8 cellular contexts compared by ENCODE assay signal in genomic region chr2:170771049-170771937, GRCh38. TPM values are rescaled to one million over a fixed set of nuclear protein-coding genes. Genes with fewer than 3 reads are reported as not detected.
A peak's percentile ranks its signal among the peaks of the same experiment; 100 is the strongest.
DNase-seq lines count a peak whose midpoint lies in the region; ATAC-seq and TF ChIP-seq lines count a peak whose summit lies in the region.

No MANE protein-coding gene starts in this region.

- H3K4me1 Mint-ChIP-seq in endodermal cell (peaks cover 33% of the 10 kb centered on the region), naive B cell (peaks cover 6 to 13% (median 10%) of the 10 kb centered on the region in 3 donors), type B pancreatic cell (ENCODE audit: unreplicated experiment) (no peaks in the 10 kb centered on the region)

- no peaks in the 10 kb centered on the region for H3K27me3 ChIP-seq in endodermal cell (ENCODE audit: control insufficient read depth, insufficient read depth, low read length, poor library complexity, severe bottlenecking)

- peaks cover 12% of the 10 kb centered on the region for H3K36me3 Mint-ChIP-seq in endodermal cell (ENCODE audit: low read depth)
- H3K36me3 Mint-ChIP-seq in naive B cell: no peaks in the 10 kb centered on the region
- no peaks in the 10 kb centered on the region for H3K36me3 Mint-ChIP-seq in type B pancreatic cell

- H3K27ac Mint-ChIP-seq in endodermal cell (peak overlapping the region; percentile 70), naive B cell (peak overlapping the region in 1 of 6 donors; percentile 51), type B pancreatic cell (peak overlapping the region; percentile 54)

- H3K9me3 ChIP-seq in endodermal cell (ENCODE audit: control insufficient read depth, low read length): no peaks in the 10 kb centered on the region

- TF ChIP-seq CTCF in WI38 (IDR thresholded peaks at IDR 0.05; ENCODE audit: low read depth, low read length): no peak
- TF ChIP-seq CTCF in endodermal cell (conservative IDR thresholded peaks at IDR 0.05): no peak
- no peak for TF ChIP-seq CTCF in type B pancreatic cell (conservative IDR thresholded peaks at IDR 0.05)

- WGBS in endodermal cell (ENCODE audit: insufficient coverage in 1 of 2, insufficient read length in 1 of 2), 2 experiments: 0 to 2% methylated on average over 11 to 51 of the region's 51 CpGs

- no peak overlapping the region for H3K27ac ChIP-seq in endodermal cell (ENCODE audit: low read depth, low read length)

- H3K4me1 ChIP-seq in endodermal cell (ENCODE audit: control insufficient read depth, insufficient read depth, low read length): peaks cover 4% of the 10 kb centered on the region

- DNase-seq in DMS153 treated with DMSO at 0.1 percent for 48 hours (lab: John Stamatoyannopoulos, UW; ENCODE audit: unreplicated experiment) (peak; percentile 54), HS-5 (ENCODE audit: low read depth) (peak; percentile 23), endodermal cell (peak; percentile 86), naive B cell (peak; percentile 31), type B pancreatic cell (ENCODE audit: extremely low spot score, unreplicated experiment) (peak; percentile 72), ureter (ENCODE audit: low spot score) (no peak)

- H3K4me3 Mint-ChIP-seq in endodermal cell: peak overlapping the region; percentile 83
- peak overlapping the region; percentile 80 to 90 (median 86) for H3K4me3 Mint-ChIP-seq in naive B cell
- H3K4me3 Mint-ChIP-seq in type B pancreatic cell: peak overlapping the region; percentile 90

- H3K9me3 Mint-ChIP-seq in endodermal cell (peaks cover 1% of the 10 kb centered on the region), naive B cell (no peaks in the 10 kb centered on the region), type B pancreatic cell (no peaks in the 10 kb centered on the region)

- H3K27me3 Mint-ChIP-seq in endodermal cell (ENCODE audit: insufficient read depth) (no peaks in the 10 kb centered on the region), naive B cell (peaks cover 23 to 38% (median 28%) of the 10 kb centered on the region in 3 donors), type B pancreatic cell (peaks cover 35% of the 10 kb centered on the region)

- no peaks in the 10 kb centered on the region for H3K36me3 ChIP-seq in endodermal cell (ENCODE audit: control insufficient read depth, insufficient read depth, low read length)

- ATAC-seq in GM21360 (IDR thresholded peaks at IDR 0.05; ENCODE audit: unreplicated experiment) (peak; percentile 33), naive B cell (ENCODE audit: low read depth in 2 of 2) (peak; percentile 24 to 26)

- H3K4me3 ChIP-seq in WI38 (ENCODE audit: low read depth, low read length) (peak overlapping the region; percentile 54), endodermal cell (ENCODE audit: low read length) (peak overlapping the region; percentile 93)

- peak overlapping the region; percentile 66 for H3K9ac ChIP-seq in endodermal cell (ENCODE audit: extremely low read depth, low read length, poor library complexity, severe bottlenecking)

RNA-seq across cellular contexts. Expression of gene ERICH2, which starts 1.1 kb away (rescaled TPM):
- total RNA-seq in endodermal cell: 10 to 100 TPM in 1 of 2 donors, 1 to 10 TPM in 1; 9.6 to 18.3 TPM
- polyA plus RNA-seq in endodermal cell (2013, experiment 1 of 2): 1.5 TPM
- 1.8 TPM for polyA plus RNA-seq in endodermal cell (2013, experiment 2 of 2)
- not detected for polyA plus RNA-seq in naive B cell (ENCODE audit: low read depth in 6 of 6)
- not detected in 2 replicates for total RNA-seq in type B pancreatic cell (ENCODE audit: low replicate concordance)
- total RNA-seq in ureter: 1.4 TPM

RNA-seq across cellular contexts. Expression of gene GAD1, which starts 45.4 kb away (rescaled TPM):
- total RNA-seq in endodermal cell: 10 to 100 TPM; 12.8 to 26.3 TPM
- 20.6 TPM for polyA plus RNA-seq in endodermal cell (2013, experiment 1 of 2)
- polyA plus RNA-seq in endodermal cell (2013, experiment 2 of 2): 21.4 TPM
- not detected for polyA plus RNA-seq in naive B cell (ENCODE audit: low read depth in 6 of 6)
- 1.7 and 2.2 TPM in 2 replicates for total RNA-seq in type B pancreatic cell (ENCODE audit: low replicate concordance)
- total RNA-seq in ureter: 0.57 TPM

RNA-seq across cellular contexts. Expression of gene SP5, which starts 56.2 kb away (rescaled TPM):
- total RNA-seq in endodermal cell: 100 to 1,000 TPM in 1 of 2 donors, 10 to 100 TPM in 1; 60.3 to 103 TPM
- 27.6 TPM for polyA plus RNA-seq in endodermal cell (2013, experiment 1 of 2)
- polyA plus RNA-seq in endodermal cell (2013, experiment 2 of 2): 25.7 TPM
- not detected for polyA plus RNA-seq in naive B cell (ENCODE audit: low read depth in 6 of 6)
- total RNA-seq in type B pancreatic cell (ENCODE audit: low replicate concordance): 1.1 and 4.4 TPM in 2 replicates
- 2.3 TPM for total RNA-seq in ureter

Comparison
In these comparisons a context has a peak if more than half of its experiments do, and no peak if none do; other contexts are left out.
1. RNA of gene SP5, which starts 56.2 kb away (total RNA-seq): 60.3 to 103 TPM in endodermal cell; 1.1 to 4.4 TPM in type B pancreatic cell and 2.3 TPM in ureter (single experiment); every median in the first group is over 10 times any median in the second.
2. Peak in every context shown above with its lines, with median percentiles within 50 percentile points of each other: H3K4me3 Mint-ChIP-seq.